ENCODE assay signal across 9 cellular contexts in genomic region chr21:44907966-44908364, GRCh38. TPM values are rescaled to one million over a fixed set of nuclear protein-coding genes. Genes with fewer than 3 reads are reported as not detected.
DNase-seq lines count a peak whose midpoint lies in the region; ATAC-seq, FAIRE-seq and TF ChIP-seq lines count a peak whose summit lies in the region.
"Had no signal": no experiment of that assay in that cellular context is flagged by ENCODE, and none has a peak within 500 bp of the region (broad histone marks: within the 10 kb centered on the region; RNA-seq: fewer than 3 reads in every experiment).

No MANE protein-coding gene starts in this region.

- TF ChIP-seq RAD21 in K562 (CRISPR knock-in tag; conservative IDR thresholded peaks at IDR 0.05 in 1 of 2, IDR thresholded peaks at IDR 0.05 in 1 of 2) = peak; percentile 5 to 32; a peak in 1 of 4 replicates

- POLR2A ChIA-PET in K562 (lab: Yijun Ruan, JAX) = interaction anchor here (0.6 to 1.9 kb wide), 4 partner anchors 9 to 101 kb away, joined by 3 to 7 read pairs (median 4); no protein-coding TSS in a partner anchor
- POLR2A ChIA-PET in naive thymus-derived CD4-positive, alpha-beta T cell (lab: Charles Lee) = interaction anchor here (0.6 to 17.4 kb wide), 8 partner anchors 8 to 87 kb away, joined by 3 to 569 read pairs (median 4); no protein-coding TSS in a partner anchor

- ATAC-seq in K562 (peak; percentile 7; the same call in 2 of the 3 replicates), psoas muscle (no peak), GM18909 (IDR thresholded peaks at IDR 0.05; ENCODE audit: poor library complexity, unreplicated experiment) (no peak), HG03520 (IDR thresholded peaks at IDR 0.05; ENCODE audit: unreplicated experiment) (no peak)
- ATAC-seq in naive thymus-derived CD4-positive, alpha-beta T cell = no peak

- H3K4me2 ChIP-seq in MM.1S (ENCODE audit: low read depth, low read length) = peak overlapping the region; percentile 24; the same call in 1 of the 2 replicates
- peak overlapping the region; percentile 51; the same call in 1 of the 2 replicates for H3K4me2 ChIP-seq in K562 (ENCODE audit: insufficient read depth, low read length)

- peaks cover 0 to 3% (median 2%) of the 10 kb centered on the region in 3 donors for H3K27me3 Mint-ChIP-seq in CD14-positive monocyte (ENCODE audit: low read depth in 3 of 3)
- H3K27me3 Mint-ChIP-seq in naive thymus-derived CD4-positive, alpha-beta T cell = no peaks in the 10 kb centered on the region

- no peaks in the 10 kb centered on the region for H3F3A ChIP-seq in MM.1S (ENCODE audit: insufficient read depth, low read length)

- FAIRE-seq in K562 (lab: Jason Lieb, UNC) = no peak

- H2AFZ ChIP-seq in MM.1S (ENCODE audit: low read length) = no peak overlapping the region
- no peak overlapping the region; the same call in 1 of the 2 replicates for H2AFZ ChIP-seq in K562 (ENCODE audit: low read depth, low read length)

- H3K4me3 Mint-ChIP-seq in CD14-positive monocyte = peak overlapping the region; percentile 26 to 43
- H3K4me3 Mint-ChIP-seq in naive thymus-derived CD4-positive, alpha-beta T cell = peak overlapping the region in 5 of 10 donors; percentile 18 to 91 (median 37)

- H3K9me2 ChIP-seq in MM.1S (replicated peaks; ENCODE audit: insufficient read depth, low read length) = no peaks in the 10 kb centered on the region

- H3K4me1 ChIP-seq in MM.1S (ENCODE audit: low read length) (no peaks in the 10 kb centered on the region), K562 (replicated peaks in 1 of 2; ENCODE audit: control insufficient read depth in 2 of 2, insufficient read depth in 2 of 2, low read length in 2 of 2) (peaks cover 9 to 72% of the 10 kb centered on the region in 2 experiments; a peak in 3 of 5 replicates), psoas muscle (peaks cover 9% of the 10 kb centered on the region)
- H3K4me1 ChIP-seq in naive thymus-derived CD4-positive, alpha-beta T cell (ENCODE audit: control insufficient read depth in 2 of 2, insufficient read depth in 2 of 2, low read length in 2 of 2) = peaks cover 24 to 63% of the 10 kb centered on the region in 2 donors

- no peak for TF ChIP-seq EP300 in K562 (IDR thresholded peaks at IDR 0.05; ENCODE audit: low read length)

- H4K20me1 ChIP-seq in MM.1S (ENCODE audit: insufficient read depth, low read length) (no peaks in the 10 kb centered on the region), K562 (replicated peaks; ENCODE audit: control insufficient read depth, insufficient read depth, low read length) (no peaks in the 10 kb centered on the region; the same call in none of the 2 replicates)

- BruUV-seq in K562 (replicated peaks; lab: Mats Ljungman, UMichigan) = no TSS peak

- H3K4me3 ChIP-seq in MM.1S (ENCODE audit: low read length) = no peak overlapping the region
- H3K4me3 ChIP-seq in K562 = no peak overlapping the region
- H3K4me3 ChIP-seq in naive thymus-derived CD4-positive, alpha-beta T cell (ENCODE audit: low read length) = no peak overlapping the region
- H3K4me3 ChIP-seq in psoas muscle = no peak overlapping the region

- DNase-seq in CD14-positive monocyte (ENCODE audit: low spot score) (peak; percentile 73), MM.1S (no peak), K562 (ENCODE audit: extremely low read depth in 1 of 4, low spot score in 3 of 4) (peak in 3 of 4 experiments; percentile 41 to 53 (median 49)), psoas muscle (no peak), cerebellar nuclear complex (lab: John Stamatoyannopoulos, UW) (no peak)
- no peak for DNase-seq in naive thymus-derived CD4-positive, alpha-beta T cell
- DNase-seq: activated CD8-positive, alpha-beta memory T cell treated with anti-CD3 and anti-CD28 coated beads, Interleukin-2, amount 50 U/mL, for 48 hours had no signal

- H3K4me1 Mint-ChIP-seq in CD14-positive monocyte = peaks cover 89% of the 10 kb centered on the region
- H3K4me1 Mint-ChIP-seq in naive thymus-derived CD4-positive, alpha-beta T cell = peaks cover 38 to 71% (median 51%) of the 10 kb centered on the region in 7 donors

- CTCF ChIA-PET in K562 (lab: Yijun Ruan, JAX; ENCODE audit: low intra/inter-chr PET ratio) = interaction anchor here (0.6 to 1.1 kb wide), 2 partner anchors 104 to 398 kb away, joined by 3 read pairs; no protein-coding TSS in a partner anchor
- CTCF ChIA-PET in naive thymus-derived CD4-positive, alpha-beta T cell (lab: Charles Lee) = interaction anchor here (1.2 to 2.5 kb wide), 4 partner anchors 10 to 24 kb away, joined by 3 to 6 read pairs (median 6); partner anchors contain the start of gene ITGB2

- H3K27ac Mint-ChIP-seq in CD14-positive monocyte = peak overlapping the region; percentile 73 to 91 (median 88)
- peak overlapping the region in 8 of 9 donors; percentile 32 to 95 (median 86) for H3K27ac Mint-ChIP-seq in naive thymus-derived CD4-positive, alpha-beta T cell

- H3K9me3 Mint-ChIP-seq in CD14-positive monocyte = no peaks in the 10 kb centered on the region
- H3K9me3 Mint-ChIP-seq in naive thymus-derived CD4-positive, alpha-beta T cell = peaks cover 0 to 2% (median 0%) of the 10 kb centered on the region in 11 donors

- H3K9me3 ChIP-seq in MM.1S (replicated peaks; ENCODE audit: insufficient read depth, low read length) = no peaks in the 10 kb centered on the region
- H3K9me3 ChIP-seq in K562 (replicated peaks; ENCODE audit: control insufficient read depth, insufficient read depth, low read depth, low read length) = no peaks in the 10 kb centered on the region; the same call in 1 of the 2 replicates
- H3K9me3 ChIP-seq in naive thymus-derived CD4-positive, alpha-beta T cell (ENCODE audit: control insufficient read depth in 2 of 3, low read length in 3 of 3) = no peaks in the 10 kb centered on the region
- no peaks in the 10 kb centered on the region for H3K9me3 ChIP-seq in psoas muscle

- H3K36me3 Mint-ChIP-seq in CD14-positive monocyte = peaks cover 52 to 75% of the 10 kb centered on the region in 2 donors
- peaks cover 7 to 33% (median 21%) of the 10 kb centered on the region in 5 donors for H3K36me3 Mint-ChIP-seq in naive thymus-derived CD4-positive, alpha-beta T cell

- 6% methylated on average over 11 of the region's 11 CpGs for WGBS in K562 (ENCODE audit: insufficient coverage, low coverage, missing lambda C conversion rate)
- WGBS in psoas muscle, 3 donors = 73 to 82% (median 79%) methylated on average over 11 of the region's 11 CpGs

- TF ChIP-seq CTCF in CD14-positive monocyte (IDR thresholded peaks at IDR 0.05) (no peak), MM.1S (IDR thresholded peaks at IDR 0.05; ENCODE audit: low read length) (no peak), K562 (IDR thresholded peaks at IDR 0.05 in 2 of 3, conservative IDR thresholded peaks at IDR 0.05 in 1 of 3; ENCODE audit: insufficient read depth in 2 of 3, low read depth in 1 of 3, low read length in 3 of 3) (peak in 1 of 3 experiments; percentile 20; a peak in 1 of 6 replicates), psoas muscle (IDR thresholded peaks at IDR 0.05) (no peak)

- H3K9me1 ChIP-seq in K562 (ENCODE audit: control insufficient read depth, insufficient read depth, low read length) = no peaks in the 10 kb centered on the region

- H3K27me3 ChIP-seq in MM.1S (replicated peaks; ENCODE audit: insufficient read depth, low read length) = peaks cover 94% of the 10 kb centered on the region
- peaks cover 33 to 67% of the 10 kb centered on the region in 2 experiments for H3K27me3 ChIP-seq in K562 (ENCODE audit: control insufficient read depth in 2 of 2, insufficient read depth in 2 of 2, low read length in 2 of 2)
- no peaks in the 10 kb centered on the region for H3K27me3 ChIP-seq in naive thymus-derived CD4-positive, alpha-beta T cell (ENCODE audit: control insufficient read depth in 2 of 2, insufficient read depth in 2 of 2, low read length in 2 of 2)
- no peaks in the 10 kb centered on the region for H3K27me3 ChIP-seq in psoas muscle (ENCODE audit: insufficient read depth in 3 of 3, low read length in 2 of 3)

- no peak for TF ChIP-seq POLR2A in K562 (conservative IDR thresholded peaks at IDR 0.05)

- no peak overlapping the region for H3K27ac ChIP-seq in MM.1S (ENCODE audit: low read length)
- H3K27ac ChIP-seq in K562 (ENCODE audit: extremely low read depth, low read depth, low read length) = no peak overlapping the region
- H3K27ac ChIP-seq in naive thymus-derived CD4-positive, alpha-beta T cell (ENCODE audit: low read depth, low read length) = peak overlapping the region; percentile 69
- H3K27ac ChIP-seq in psoas muscle = no peak overlapping the region

- in situ Hi-C loops in K562 (cut with MboI) = no loop called here

- no peaks in the 10 kb centered on the region for H3K36me3 ChIP-seq in MM.1S (replicated peaks; ENCODE audit: insufficient read depth, low read length)
- H3K36me3 ChIP-seq in K562 (ENCODE audit: control insufficient read depth, insufficient read depth, low read length) = no peaks in the 10 kb centered on the region
- H3K36me3 ChIP-seq in naive thymus-derived CD4-positive, alpha-beta T cell (ENCODE audit: control insufficient read depth in 2 of 3, insufficient read depth in 3 of 3, low read length in 3 of 3) = peaks cover 24 to 67% (median 26%) of the 10 kb centered on the region in 3 experiments
- no peaks in the 10 kb centered on the region for H3K36me3 ChIP-seq in psoas muscle (ENCODE audit: insufficient read depth in 1 of 2, low read depth in 1 of 2)

- H3K9ac ChIP-seq in MM.1S (ENCODE audit: low read length) = no peak overlapping the region
- H3K9ac ChIP-seq in K562 (ENCODE audit: insufficient read depth in 1 of 2, low read depth in 2 of 2, low read length in 2 of 2) = peak overlapping the region in 1 of 2 experiments; percentile 83; a peak in 1 of 4 replicates

- intact Hi-C loops in CD14-positive monocyte (cut with micrococcal nuclease) (loop anchor here in 1 of 2 donors (5.0 kb wide), 1 partner anchor 36 kb away; the partner anchor contains the start of gene PTTG1IP), K562 (cut with micrococcal nuclease) (loop anchor here (2.0 kb wide), 1 partner anchor 107 kb away; the partner anchor contains the start of gene UBE2G2), psoas muscle (cut with DNase I) (no loop called here)
- intact Hi-C loops in naive thymus-derived CD4-positive, alpha-beta T cell (cut with micrococcal nuclease) = no loop called here

- no peaks in the 10 kb centered on the region for H3K79me2 ChIP-seq in MM.1S (ENCODE audit: low read length)
- no peaks in the 10 kb centered on the region for H3K79me2 ChIP-seq in K562 (ENCODE audit: control insufficient read depth, insufficient read depth, low read length)

RNA-seq across cellular contexts. Expression of gene ITGB2, which starts 12.7 kb away (rescaled TPM):
- 1,000 to 10,000 TPM; 1,470 to 1,628 TPM for polyA plus RNA-seq in CD14-positive monocyte
- total RNA-seq in K562 (2011; cell fraction: chromatin; rRNA removed; ENCODE audit: low replicate concordance) = 0.69 and 1.4 TPM in 2 replicates
- 1.0 and 1.3 TPM in 2 replicates for total RNA-seq in K562 (2011; cell fraction: nucleolus; rRNA removed)
- 0.23 and 0.29 TPM in 2 replicates for total RNA-seq in K562 (2011; cell fraction: nucleoplasm; rRNA removed)
- total RNA-seq in K562 (2014; rRNA removed) = 0.78 and 1.0 TPM in 2 replicates
- 0.07 and 0.22 TPM in 2 replicates for total RNA-seq in K562 (2014; rRNA removed; fragmentation: Illumina TruSeq; extraction: Trizol)
- 0.49 and 0.51 TPM in 2 replicates for total RNA-seq in K562 (2015; rRNA removed; fragmentation: Illumina TruSeq; extraction: Trizol)
- 1.2 and 1.3 TPM in 2 replicates for total RNA-seq in K562 (2021)
- 0.20 and 1.6 TPM in 2 replicates for polyA plus RNA-seq in K562 (2011; rRNA removed)
- 0.33 and 1.3 TPM in 2 replicates for polyA plus RNA-seq in K562 (2011; cell fraction: cytosol; rRNA removed)
- polyA plus RNA-seq in K562 (2011; cell fraction: nucleus; rRNA removed) = 2.0 and 3.1 TPM in 2 replicates
- 0.77 and 5.1 TPM in 2 replicates for polyA plus RNA-seq in K562 (2012)
- 0.24 and 0.25 TPM in 2 replicates for polyA plus RNA-seq in K562 (2014; fragmentation: Illumina TruSeq; extraction: Trizol)
- polyA plus RNA-seq in K562 (2014; fragmentation: Nextera tagmentation; extraction: Ambion mirVana) = not detected
- 0.57 and 0.60 TPM in 2 replicates for polyA plus RNA-seq in K562 (2014; rRNA removed)
- polyA minus RNA-seq in K562 (2011; rRNA and poly(A)+ RNA removed) = 0.04 and 0.57 TPM in 2 replicates
- 1.0 and 4.8 TPM in 2 replicates for polyA minus RNA-seq in K562 (2011; cell fraction: cytosol; rRNA and poly(A)+ RNA removed)
- 0.27 and 1.8 TPM in 2 replicates for polyA minus RNA-seq in K562 (2011; cell fraction: nucleus; rRNA and poly(A)+ RNA removed)
- 100 to 1,000 TPM; 280 to 877 (median 371) TPM for total RNA-seq in naive thymus-derived CD4-positive, alpha-beta T cell
- polyA plus RNA-seq in naive thymus-derived CD4-positive, alpha-beta T cell = 100 to 1,000 TPM; 459 to 768 TPM
- total RNA-seq in psoas muscle = 10 to 100 TPM in 3 of 4 donors, 1 to 10 TPM in 1; 8.3 to 11.7 (median 11.0) TPM
- 1 to 10 TPM; 2.5 to 4.6 (median 2.7) TPM for polyA plus RNA-seq in psoas muscle

RNA-seq across cellular contexts. Expression of gene SLX9, which starts 31.9 kb away (rescaled TPM):
- polyA plus RNA-seq in CD14-positive monocyte = 1 to 10 TPM; 7.5 to 9.0 TPM
- total RNA-seq in K562 (2011; cell fraction: chromatin; rRNA removed; ENCODE audit: low replicate concordance) = 18.9 and 29.0 TPM in 2 replicates
- total RNA-seq in K562 (2011; cell fraction: nucleolus; rRNA removed) = 22.8 and 25.7 TPM in 2 replicates
- total RNA-seq in K562 (2011; cell fraction: nucleoplasm; rRNA removed) = 14.8 and 16.0 TPM in 2 replicates
- 65.2 and 66.8 TPM in 2 replicates for total RNA-seq in K562 (2014; rRNA removed)
- 11.2 and 14.8 TPM in 2 replicates for total RNA-seq in K562 (2014; rRNA removed; fragmentation: Illumina TruSeq; extraction: Trizol)
- total RNA-seq in K562 (2015; rRNA removed; fragmentation: Illumina TruSeq; extraction: Trizol) = 18.5 and 20.3 TPM in 2 replicates
- 71.2 and 75.5 TPM in 2 replicates for total RNA-seq in K562 (2021)
- polyA plus RNA-seq in K562 (2011; rRNA removed) = 13.5 and 16.5 TPM in 2 replicates
- polyA plus RNA-seq in K562 (2011; cell fraction: cytosol; rRNA removed) = 14.3 and 38.6 TPM in 2 replicates
- 10.2 and 19.3 TPM in 2 replicates for polyA plus RNA-seq in K562 (2011; cell fraction: nucleus; rRNA removed)
- 34.2 and 36.9 TPM in 2 replicates for polyA plus RNA-seq in K562 (2012)
- 8.2 and 18.9 TPM in 2 replicates for polyA plus RNA-seq in K562 (2014; fragmentation: Illumina TruSeq; extraction: Trizol)
- 1 to 10 TPM; 1.2 to 1.8 TPM for polyA plus RNA-seq in K562 (2014; fragmentation: Nextera tagmentation; extraction: Ambion mirVana)
- polyA plus RNA-seq in K562 (2014; rRNA removed) = 54.4 and 60.2 TPM in 2 replicates
- polyA minus RNA-seq in K562 (2011; rRNA and poly(A)+ RNA removed) = 16.0 and 22.8 TPM in 2 replicates
- polyA minus RNA-seq in K562 (2011; cell fraction: cytosol; rRNA and poly(A)+ RNA removed) = 25.3 and 31.3 TPM in 2 replicates
- 3.8 and 5.3 TPM in 2 replicates for polyA minus RNA-seq in K562 (2011; cell fraction: nucleus; rRNA and poly(A)+ RNA removed)
- total RNA-seq in naive thymus-derived CD4-positive, alpha-beta T cell = 10 to 100 TPM; 17.8 to 46.4 (median 20.6) TPM
- polyA plus RNA-seq in naive thymus-derived CD4-positive, alpha-beta T cell = 10 to 100 TPM; 13.2 to 14.9 TPM
- total RNA-seq in psoas muscle = 10 to 100 TPM; 26.3 to 58.0 (median 32.5) TPM
- polyA plus RNA-seq in psoas muscle = 10 to 100 TPM; 20.2 to 69.2 (median 26.7) TPM

RNA-seq across cellular contexts. Expression of gene PTTG1IP, which starts 34.5 kb away (rescaled TPM):
- polyA plus RNA-seq in CD14-positive monocyte (100 to 1,000 TPM; 206 to 238 TPM), K562 (2011; rRNA removed) (92.4 and 138 TPM in 2 replicates), K562 (2014; fragmentation: Illumina TruSeq; extraction: Trizol) (77.0 and 77.8 TPM in 2 replicates), K562 (2014; fragmentation: Nextera tagmentation; extraction: Ambion mirVana) (1 to 10 TPM; 5.0 to 9.2 TPM), K562 (2014; rRNA removed) (82.4 and 86.9 TPM in 2 replicates), psoas muscle (100 to 1,000 TPM in 1 of 3 donors, 10 to 100 TPM in 2; 57.1 to 108 (median 69.3) TPM)
- total RNA-seq in K562 (2011; cell fraction: chromatin; rRNA removed; ENCODE audit: low replicate concordance) = 109 and 139 TPM in 2 replicates
- 131 and 151 TPM in 2 replicates for total RNA-seq in K562 (2011; cell fraction: nucleolus; rRNA removed)
- 146 and 174 TPM in 2 replicates for total RNA-seq in K562 (2011; cell fraction: nucleoplasm; rRNA removed)
- total RNA-seq in K562 (2014; rRNA removed) (85.4 and 97.6 TPM in 2 replicates), K562 (2014; rRNA removed; fragmentation: Illumina TruSeq; extraction: Trizol) (65.7 and 66.2 TPM in 2 replicates), K562 (2015; rRNA removed; fragmentation: Illumina TruSeq; extraction: Trizol) (92.9 and 98.7 TPM in 2 replicates), K562 (2021) (99.3 and 99.5 TPM in 2 replicates), psoas muscle (10 to 100 TPM; 49.6 to 72.1 (median 66.5) TPM)
- 79.9 and 115 TPM in 2 replicates for polyA plus RNA-seq in K562 (2011; cell fraction: cytosol; rRNA removed)
- polyA plus RNA-seq in K562 (2011; cell fraction: nucleus; rRNA removed) = 69.1 and 123 TPM in 2 replicates
- polyA plus RNA-seq in K562 (2012) = 77.4 and 167 TPM in 2 replicates
- 54.1 and 70.2 TPM in 2 replicates for polyA minus RNA-seq in K562 (2011; rRNA and poly(A)+ RNA removed)
- polyA minus RNA-seq in K562 (2011; cell fraction: cytosol; rRNA and poly(A)+ RNA removed) = 69.1 and 114 TPM in 2 replicates
- 17.4 and 40.2 TPM in 2 replicates for polyA minus RNA-seq in K562 (2011; cell fraction: nucleus; rRNA and poly(A)+ RNA removed)
- total RNA-seq in naive thymus-derived CD4-positive, alpha-beta T cell = 100 to 1,000 TPM in 2 of 5 experiments, 10 to 100 TPM in 3; 83.8 to 122 (median 95.6) TPM
- polyA plus RNA-seq in naive thymus-derived CD4-positive, alpha-beta T cell = 10 to 100 TPM; 60.9 to 79.8 TPM

Comparison
In these comparisons a context has a peak if more than half of its experiments do, and no peak if none do; other contexts are left out.
1. DNase-seq: peak in CD14-positive monocyte (single experiment) and K562 (3 of 4); none in MM.1S (single experiment), naive thymus-derived CD4-positive, alpha-beta T cell (0 of 9), psoas muscle (0 of 2) and cerebellar nuclear complex (0 of 2).
2. RNA of gene ITGB2, which starts 12.7 kb away (polyA plus RNA-seq): 1,470 to 1,628 TPM in CD14-positive monocyte and 459 to 768 TPM in naive thymus-derived CD4-positive, alpha-beta T cell; 2.5 to 4.6 TPM in psoas muscle and 0.20 to 5.1 TPM in K562; every median in the first group is over 10 times any median in the second.